In genomic region chr6:72524011-72524645, GRCh38 we compare ENCODE assay signal across 14 cellular contexts.
A peak's percentile ranks its signal among the peaks of the same experiment; 100 is the strongest.
DNase-seq lines count a peak whose midpoint lies in the region; ATAC-seq and TF ChIP-seq lines count a peak whose summit lies in the region.
"Had no signal": no experiment of that assay in that cellular context is flagged by ENCODE, and none has a peak within 500 bp of the region (broad histone marks: within the 10 kb centered on the region; RNA-seq: fewer than 3 reads in every experiment).

No MANE protein-coding gene starts in this region.

- peak overlapping the region; percentile 90 for H3K27ac ChIP-seq in WERI-Rb-1

- H3K9me3 ChIP-seq in WERI-Rb-1 (ENCODE audit: severe bottlenecking): no peaks in the 10 kb centered on the region

- no peaks in the 10 kb centered on the region for H3K9me3 Mint-ChIP-seq in T-helper 2 cell treated with Interferon-gamma antibody and Interleukin-4, amounts not matched to agents 5 μg/mL and 100 μg/mL, for 36 hours
- H3K9me3 Mint-ChIP-seq: activated naive CD4-positive, alpha-beta T cell treated with anti-CD3 and anti-CD28 coated beads, Interleukin-2, amount 50 U/mL, for 72 hours; nephron progenitor cell had no signal

- H3K36me3 Mint-ChIP-seq in T-helper 2 cell treated with Interferon-gamma antibody and Interleukin-4, amounts not matched to agents 5 μg/mL and 100 μg/mL, for 36 hours (ENCODE audit: low read depth): no peaks in the 10 kb centered on the region
- H3K36me3 Mint-ChIP-seq: activated naive CD4-positive, alpha-beta T cell treated with anti-CD3 and anti-CD28 coated beads, Interleukin-2, amount 50 U/mL, for 72 hours; IgD-negative memory B cell had no signal

- H3K36me3 ChIP-seq in WERI-Rb-1: no peaks in the 10 kb centered on the region

- H3K27me3 Mint-ChIP-seq in T-helper 2 cell treated with Interferon-gamma antibody and Interleukin-4, amounts not matched to agents 5 μg/mL and 100 μg/mL, for 36 hours (ENCODE audit: low read depth): peaks cover 2% of the 10 kb centered on the region

- no peaks in the 10 kb centered on the region for H3K4me1 Mint-ChIP-seq in T-helper 2 cell treated with Interferon-gamma antibody and Interleukin-4, amounts not matched to agents 5 μg/mL and 100 μg/mL, for 36 hours (ENCODE audit: low read depth)
- H3K4me1 Mint-ChIP-seq: nephron progenitor cell had no signal

- DNase-seq in D341Med (ENCODE audit: low spot score) (peak; percentile 82), NCI-H1105 (lab: John Stamatoyannopoulos, UW) (peak; percentile 18), WERI-Rb-1 (peak; percentile 88), NOMO-1 treated with DMSO at 0.1 percent for 48 hours (lab: John Stamatoyannopoulos, UW; ENCODE audit: unreplicated experiment) (no peak), dermis blood vessel endothelial cell (no peak)
- no peak for DNase-seq in T-helper 2 cell treated with Interferon-gamma antibody and Interleukin-4, amounts not matched to agents 5 μg/mL and 100 μg/mL, for 36 hours (ENCODE audit: low spot score)
- DNase-seq: C1 segment of cervical spinal cord, nephron progenitor cell, SW 1271 had no signal

- H3K27ac Mint-ChIP-seq in T-helper 2 cell treated with Interferon-gamma antibody and Interleukin-4, amounts not matched to agents 5 μg/mL and 100 μg/mL, for 36 hours: no peak overlapping the region
- H3K27ac Mint-ChIP-seq: activated naive CD4-positive, alpha-beta T cell treated with anti-CD3 and anti-CD28 coated beads, Interleukin-2, amount 50 U/mL, for 72 hours; IgD-negative memory B cell; nephron progenitor cell had no signal

- TF ChIP-seq CTCF in WERI-Rb-1 (IDR thresholded peaks at IDR 0.05; ENCODE audit: low read depth, low read length): no peak

- H3K4me3 ChIP-seq in WERI-Rb-1 (ENCODE audit: low read depth, low read length): no peak overlapping the region
- H3K4me3 ChIP-seq: smooth muscle cell had no signal

- ATAC-seq in GM18909 (IDR thresholded peaks at IDR 0.05; ENCODE audit: poor library complexity, unreplicated experiment): peak; percentile 67
- ATAC-seq in HG03135 (IDR thresholded peaks at IDR 0.05; ENCODE audit: unreplicated experiment): no peak

- H3K27me3 ChIP-seq in WERI-Rb-1 (ENCODE audit: insufficient read depth, low read depth, severe bottlenecking): no peaks in the 10 kb centered on the region

- H3K4me3 Mint-ChIP-seq in T-helper 2 cell treated with Interferon-gamma antibody and Interleukin-4, amounts not matched to agents 5 μg/mL and 100 μg/mL, for 36 hours: no peak overlapping the region
- H3K4me3 Mint-ChIP-seq: IgD-negative memory B cell, nephron progenitor cell had no signal

Comparison
In these comparisons a context has a peak if more than half of its experiments do, and no peak if none do; other contexts are left out.
1. DNase-seq: peak in D341Med (single experiment), NCI-H1105 (single experiment) and WERI-Rb-1 (single experiment); none in NOMO-1 treated with DMSO at 0.1 percent for 48 hours (single experiment), dermis blood vessel endothelial cell (single experiment) and T-helper 2 cell treated with Interferon-gamma antibody and Interleukin-4, amounts not matched to agents 5 μg/mL and 100 μg/mL, for 36 hours (single experiment).